In genomic region chr6:42781811-42782688, GRCh38 we compare ENCODE assay signal across 8 cellular contexts. TPM values are rescaled to one million over a fixed set of nuclear protein-coding genes. Genes with fewer than 3 reads are reported as not detected.
DNase-seq lines count a peak whose midpoint lies in the region; ATAC-seq, FAIRE-seq and TF ChIP-seq lines count a peak whose summit lies in the region.

Gene BICRAL, plus strand, starts transcription at chr6:42782052. Its CDS starts 39,971 bp downstream, at chr6:42822023.

- H3K27me3 Mint-ChIP-seq in activated B cell treated with CpG ODN at 0.5 μM for 24 hours (no peaks in the 10 kb centered on the region), immature natural killer cell (ENCODE audit: low read depth in 3 of 3) (peaks cover 28 to 32% (median 29%) of the 10 kb centered on the region in 3 donors)

- H3K4me3 ChIP-seq in mammary epithelial cell (replicated peaks in 1 of 3; ENCODE audit: insufficient read depth in 1 of 3, low read depth in 2 of 3, low read length in 3 of 3), result peak within 1 kb of the TSS; percentile 69 to 96 (median 93)
- H3K4me3 ChIP-seq in small intestine (ENCODE audit: low read depth in 1 of 2, low read length in 2 of 2), result peak within 1 kb of the TSS; percentile 84 to 99

- H3K27me3 ChIP-seq in mammary epithelial cell (ENCODE audit: insufficient read depth, low read length) (no peaks in the 10 kb centered on the region), small intestine (ENCODE audit: control insufficient read depth in 2 of 2, insufficient read depth in 2 of 2, low read length in 2 of 2) (no peaks in the 10 kb centered on the region)

- H4K20me1 ChIP-seq in mammary epithelial cell (ENCODE audit: insufficient read depth, low read length), result no peaks in the 10 kb centered on the region

- H3K9ac ChIP-seq in mammary epithelial cell (ENCODE audit: insufficient read depth, low read length), result peak within 1 kb of the TSS; percentile 99

- H3K27ac ChIP-seq in mammary epithelial cell (ENCODE audit: insufficient read depth, low read depth, low read length) (peak within 1 kb of the TSS; percentile 95), small intestine (ENCODE audit: low read depth in 1 of 2, low read length in 1 of 2) (peak within 1 kb of the TSS; percentile 100)

- H3K79me2 ChIP-seq in mammary epithelial cell (ENCODE audit: insufficient read depth, low read length), result peaks cover 44% of the 10 kb centered on the region

- H3K36me3 ChIP-seq in mammary epithelial cell (ENCODE audit: insufficient read depth, low read length) (no peaks in the 10 kb centered on the region), small intestine (ENCODE audit: control insufficient read depth in 2 of 2, insufficient read depth in 2 of 2, low read length in 2 of 2) (no peaks in the 10 kb centered on the region)

- no peak for TF ChIP-seq CTCF in activated B cell treated with CpG ODN at 0.5 μM for 24 hours (IDR thresholded peaks at IDR 0.05)
- no peak for TF ChIP-seq CTCF in mammary epithelial cell (conservative IDR thresholded peaks at IDR 0.05 in 1 of 2, IDR thresholded peaks at IDR 0.05 in 1 of 2; ENCODE audit: extremely low read depth in 1 of 2, insufficient read depth in 1 of 2, low read depth in 1 of 2, low read length in 2 of 2)

- peak within 1 kb of the TSS; percentile 84 for H2AFZ ChIP-seq in mammary epithelial cell (ENCODE audit: low read depth, low read length)

- WGBS in mammary epithelial cell (ENCODE audit: low coverage, missing lambda C conversion rate), result 0% methylated on average over 5 of the region's 70 CpGs
- 0 to 1% (median 1%) methylated on average over 46 to 68 of the region's 70 CpGs for WGBS in small intestine, 3 donors

- peak; percentile 16 for ATAC-seq in activated B cell treated with CpG ODN at 0.5 μM for 24 hours (ENCODE audit: low read depth)
- ATAC-seq in HG02981 (IDR thresholded peaks at IDR 0.05; ENCODE audit: unreplicated experiment), result no peak

- H3K4me3 Mint-ChIP-seq in activated B cell treated with CpG ODN at 0.5 μM for 24 hours (peak within 1 kb of the TSS; percentile 97), immature natural killer cell (peak within 1 kb of the TSS; percentile 97 to 98 (median 98))

- H3K27ac Mint-ChIP-seq in activated B cell treated with CpG ODN at 0.5 μM for 24 hours, result peak within 1 kb of the TSS; percentile 100
- H3K27ac Mint-ChIP-seq in immature natural killer cell, result peak within 1 kb of the TSS in 5 of 6 donors; percentile 96 to 100 (median 100)

- DNase-seq in NCI-H2107 treated with DMSO at 0.1 percent for 48 hours (lab: John Stamatoyannopoulos, UW; ENCODE audit: unreplicated experiment), result peak; percentile 29
- no peak for DNase-seq in NCI-H2107 (lab: John Stamatoyannopoulos, UW)
- DNase-seq in NCI-H2196 treated with DMSO at 0.1 percent for 48 hours (lab: John Stamatoyannopoulos, UW; ENCODE audit: unreplicated experiment), result peak; percentile 67
- peak; percentile 71 for DNase-seq in activated B cell treated with CpG ODN at 0.5 μM for 24 hours
- DNase-seq in mammary epithelial cell, result peak; percentile 56
- DNase-seq in immature natural killer cell, result peak; percentile 74 to 82 (median 80)
- DNase-seq in small intestine, result peak; percentile 51

- H3K36me3 Mint-ChIP-seq in activated B cell treated with CpG ODN at 0.5 μM for 24 hours (ENCODE audit: low read depth), result peaks cover 16% of the 10 kb centered on the region
- H3K36me3 Mint-ChIP-seq in immature natural killer cell, result peaks cover 0 to 4% (median 3%) of the 10 kb centered on the region in 3 donors

- no TSS peak for BruUV-seq in mammary epithelial cell (replicated peaks; lab: Mats Ljungman, UMichigan)

- H3K4me1 Mint-ChIP-seq in activated B cell treated with CpG ODN at 0.5 μM for 24 hours (peaks cover 42% of the 10 kb centered on the region), immature natural killer cell (peaks cover 15 to 17% of the 10 kb centered on the region in 2 donors)

- H3K9me3 ChIP-seq in mammary epithelial cell (replicated peaks; ENCODE audit: insufficient read depth, low read length) (no peaks in the 10 kb centered on the region), small intestine (ENCODE audit: control insufficient read depth, low read depth) (no peaks in the 10 kb centered on the region)

- H3K4me1 ChIP-seq in mammary epithelial cell (ENCODE audit: insufficient read depth, low read length), result peaks cover 6% of the 10 kb centered on the region
- peaks cover 2 to 14% of the 10 kb centered on the region in 2 donors for H3K4me1 ChIP-seq in small intestine (ENCODE audit: control insufficient read depth in 2 of 2, insufficient read depth in 1 of 2, low read depth in 1 of 2, low read length in 1 of 2)

- POLR2A ChIA-PET in activated B cell treated with CpG ODN at 0.5 μM for 24 hours (lab: Charles Lee), result interaction anchor here (0.6 to 27.3 kb wide), 49 partner anchors 9 to 1710 kb away, joined by 3 to 1220 read pairs (median 5); partner anchors contain the start of genes ABCC10, CNPY3, GNMT and KLC4

- intact Hi-C loops in activated B cell treated with CpG ODN at 0.5 μM for 24 hours (cut with micrococcal nuclease), result loop anchor here (1.0 to 5.0 kb wide), 7 partner anchors 11 to 390 kb away; partner anchors contain the start of genes KLC4, MRPL2, SRF and TBCC
- intact Hi-C loops in mammary epithelial cell (cut with micrococcal nuclease), result loop anchor here (1.0 to 2.0 kb wide), 2 partner anchors 15 to 36 kb away; partner anchors contain the start of gene TBCC

- CTCF ChIA-PET in activated B cell treated with CpG ODN at 0.5 μM for 24 hours (lab: Charles Lee) (interaction anchor here (0.9 kb wide), 1 partner anchor 37 kb away, joined by 3 read pairs; no protein-coding TSS in a partner anchor), mammary epithelial cell (lab: Charles Lee; ENCODE audit: low non-redundant PET) (no interaction called here)

- H3K4me2 ChIP-seq in mammary epithelial cell (ENCODE audit: insufficient read depth, low read depth, low read length), result peak within 1 kb of the TSS; percentile 95

- no peak for FAIRE-seq in small intestine (lab: Jason Lieb, UNC)

- H3K9me3 Mint-ChIP-seq in activated B cell treated with CpG ODN at 0.5 μM for 24 hours (no peaks in the 10 kb centered on the region), immature natural killer cell (peaks cover 0 to 2% (median 0%) of the 10 kb centered on the region in 6 donors)

- in situ Hi-C loops in mammary epithelial cell (cut with MboI; ENCODE audit: low sequenced_read_pairs in 2 of 2), result loop anchor here in 1 of 2 donors (5.0 kb wide), 1 partner anchor 35 kb away; the partner anchor contains the start of gene TBCC

- dilution Hi-C loops in mammary epithelial cell (cut with HindIII; ENCODE audit: low sequenced_read_pairs), result no loop called here

RNA-seq across cellular contexts. Expression of gene BICRAL, which starts in this region (rescaled TPM):
- total RNA-seq in activated B cell treated with CpG ODN at 0.5 μM for 24 hours (25.2 and 25.5 TPM in 2 replicates), mammary epithelial cell (1 to 10 TPM; 7.2 to 7.9 TPM)
- polyA plus RNA-seq in mammary epithelial cell (6.6 TPM), immature natural killer cell (1 to 10 TPM; 1.9 to 5.3 (median 2.4) TPM), small intestine (1 to 10 TPM; 3.2 to 5.1 (median 4.2) TPM)
- 9.8 TPM for polyA minus RNA-seq in mammary epithelial cell
